14 cellular contexts compared by ENCODE assay signal in genomic region chr9:91408475-91408874, GRCh38.
"Had no signal": no experiment of that assay in that cellular context is flagged by ENCODE, and none has a peak within 500 bp of the region (broad histone marks: within the 10 kb centered on the region; RNA-seq: fewer than 3 reads in every experiment).

No MANE protein-coding gene starts in this region.

- H3K4me3 ChIP-seq: breast epithelium, ovary had no signal

- H3K4me3 Mint-ChIP-seq: activated CD4-positive, alpha-beta T cell treated with anti-CD3 and anti-CD28 coated beads, Interleukin-2, amount 10 ng/mL, durations not matched to agents 24 days and 14 days; activated naive CD8-positive, alpha-beta T cell; dendritic cell treated with granulocyte-macrophage colony-stimulating factor and Interleukin-4, amounts not matched to agents 40 ng/mL and 50 ng/mL, for 4 days had no signal

- ATAC-seq: sciatic nerve had no signal

- DNase-seq: activated CD4-positive, alpha-beta T cell treated with anti-CD3 and anti-CD28 coated beads, Interleukin-2, amount 10 ng/mL, durations not matched to agents 24 days and 14 days; activated CD4-positive, CD25-positive, alpha-beta regulatory T cell; activated gamma-delta T cell treated with Interleukin-2 at 50 U/mL for 16 hours; cerebellar nuclear complex; effector memory CD4-positive, alpha-beta T cell; left ventricle myocardium superior; mesendoderm; ovary; stimulated activated CD4-positive, alpha-beta T cell treated with anti-CD3 and anti-CD28 coated beads, Interleukin-1b, Interleukin-23, amount 100 ng/mL, for 48 hours; T-helper 2 cell had no signal

- H3K9me3 ChIP-seq: breast epithelium, ovary had no signal

- H3K4me1 ChIP-seq: breast epithelium had no signal

- H3K27me3 Mint-ChIP-seq: activated CD4-positive, alpha-beta T cell treated with anti-CD3 and anti-CD28 coated beads, Interleukin-2, amount 10 ng/mL, durations not matched to agents 24 days and 14 days; activated naive CD8-positive, alpha-beta T cell; dendritic cell treated with granulocyte-macrophage colony-stimulating factor and Interleukin-4, amounts not matched to agents 40 ng/mL and 50 ng/mL, for 4 days had no signal

- H3K27me3 ChIP-seq: breast epithelium, ovary had no signal

- H3K27ac ChIP-seq: breast epithelium, ovary had no signal

- H3K27ac Mint-ChIP-seq: activated CD4-positive, alpha-beta T cell treated with anti-CD3 and anti-CD28 coated beads, Interleukin-2, amount 10 ng/mL, durations not matched to agents 24 days and 14 days; activated naive CD8-positive, alpha-beta T cell; dendritic cell treated with granulocyte-macrophage colony-stimulating factor and Interleukin-4, amounts not matched to agents 40 ng/mL and 50 ng/mL, for 4 days had no signal

- H3K9me3 Mint-ChIP-seq: activated CD4-positive, alpha-beta T cell treated with anti-CD3 and anti-CD28 coated beads, Interleukin-2, amount 10 ng/mL, durations not matched to agents 24 days and 14 days; dendritic cell treated with granulocyte-macrophage colony-stimulating factor and Interleukin-4, amounts not matched to agents 40 ng/mL and 50 ng/mL, for 4 days had no signal

- H3K36me3 ChIP-seq: ovary had no signal
